In the genomic region with DNA sequence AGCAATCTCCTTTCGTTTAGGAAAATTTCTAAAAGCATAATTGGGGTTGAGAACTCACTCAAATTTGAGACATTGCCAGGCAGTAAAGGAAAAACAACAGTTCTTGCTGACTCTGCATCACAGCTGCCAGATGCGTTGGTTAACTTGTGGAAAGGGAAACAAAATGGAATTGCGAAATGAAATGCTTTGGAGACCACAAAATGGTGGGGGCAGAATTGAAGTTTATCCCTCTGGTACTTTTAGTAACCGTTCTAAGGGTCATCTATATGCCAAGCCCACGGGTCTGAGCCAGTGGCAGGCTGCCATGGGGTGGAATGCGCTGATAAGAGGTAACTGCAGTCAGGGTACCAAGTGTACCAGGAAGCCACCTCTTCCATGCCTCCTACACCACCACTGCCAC, we compare ENCODE assay signal across 8 cellular contexts. TPM values are rescaled to one million over a fixed set of nuclear protein-coding genes. Genes with fewer than 3 reads are reported as not detected.
A peak's percentile ranks its signal among the peaks of the same experiment; 100 is the strongest.
DNase-seq lines count a peak whose midpoint lies in the region; ATAC-seq and TF ChIP-seq lines count a peak whose summit lies in the region.

No MANE protein-coding gene starts in this region.

- H3K9me2 ChIP-seq in hepatocyte (replicated peaks; ENCODE audit: insufficient read depth): no peaks in the 10 kb centered on the region

- H3K4me3 ChIP-seq in ascending aorta: no peak overlapping the region
- H3K4me3 ChIP-seq in hepatocyte: no peak overlapping the region

- TF ChIP-seq CTCF in ascending aorta (IDR thresholded peaks at IDR 0.05) (no peak), hepatocyte (IDR thresholded peaks at IDR 0.05; ENCODE audit: poor library complexity) (no peak)

- peak overlapping the region; percentile 37 to 56 for H3K27ac ChIP-seq in ascending aorta
- H3K27ac ChIP-seq in hepatocyte: peak overlapping the region; percentile 77

- H3K4me1 ChIP-seq in ascending aorta (peaks cover 3 to 13% of the 10 kb centered on the region in 2 donors), hepatocyte (ENCODE audit: insufficient read depth) (peaks cover 28% of the 10 kb centered on the region)

- H2AFZ ChIP-seq in hepatocyte: peak overlapping the region; percentile 7

- H3K36me3 ChIP-seq in ascending aorta (no peaks in the 10 kb centered on the region), hepatocyte (replicated peaks; ENCODE audit: insufficient read depth, low read depth) (no peaks in the 10 kb centered on the region)

- no peaks in the 10 kb centered on the region for H3K27me3 ChIP-seq in ascending aorta
- no peaks in the 10 kb centered on the region for H3K27me3 ChIP-seq in hepatocyte

- H3K9me3 ChIP-seq in ascending aorta: no peaks in the 10 kb centered on the region
- H3K9me3 ChIP-seq in hepatocyte (ENCODE audit: low read depth): no peaks in the 10 kb centered on the region

- H3K4me3 Mint-ChIP-seq in stimulated activated memory B cell treated with anti-CD40 and anti-IgM and Interleukin-4, amounts not matched to agents 10 μg/mL and 1 μg/mL and 100 μg/mL, for 72 hours: no peak overlapping the region

- intact Hi-C loops in ascending aorta (cut with DNase I): no loop called here

- peaks cover 12% of the 10 kb centered on the region for H3K27me3 Mint-ChIP-seq in stimulated activated memory B cell treated with anti-CD40 and anti-IgM and Interleukin-4, amounts not matched to agents 10 μg/mL and 1 μg/mL and 100 μg/mL, for 72 hours

- H3K27ac Mint-ChIP-seq in stimulated activated memory B cell treated with anti-CD40 and anti-IgM and Interleukin-4, amounts not matched to agents 10 μg/mL and 1 μg/mL and 100 μg/mL, for 72 hours: no peak overlapping the region

- peak overlapping the region; percentile 38 for H3K4me2 ChIP-seq in hepatocyte

- no peaks in the 10 kb centered on the region for H4K20me1 ChIP-seq in hepatocyte (ENCODE audit: insufficient read depth, poor library complexity, severe bottlenecking)

- peak; percentile 24 for ATAC-seq in stimulated activated memory B cell treated with anti-CD40 and anti-IgM and Interleukin-4, amounts not matched to agents 10 μg/mL and 1 μg/mL and 100 μg/mL, for 72 hours
- ATAC-seq in esophagus mucosa: no peak

- H3K9me3 Mint-ChIP-seq in stimulated activated memory B cell treated with anti-CD40 and anti-IgM and Interleukin-4, amounts not matched to agents 10 μg/mL and 1 μg/mL and 100 μg/mL, for 72 hours: peaks cover 3% of the 10 kb centered on the region

- DNase-seq in HCEC 1CT: peak; percentile 58
- DNase-seq in ascending aorta (ENCODE audit: low spot score in 2 of 2): peak in 1 of 2 donors; percentile 75
- DNase-seq in hepatocyte (ENCODE audit: low spot score): peak; percentile 66
- no peak for DNase-seq in SHP77 (lab: John Stamatoyannopoulos, UW)
- DNase-seq in activated CD4-positive, CD25-positive, alpha-beta regulatory T cell treated with anti-CD3 and anti-CD28 coated beads, Interleukin-2, amount 50 U/mL, for 72 hours: no peak
- DNase-seq in NCI-H1436 (lab: John Stamatoyannopoulos, UW): no peak

- no peaks in the 10 kb centered on the region for H3K79me2 ChIP-seq in hepatocyte

- 51% methylated on average over 6 of the region's 6 CpGs for WGBS in hepatocyte (ENCODE audit: low lambda C conversion rate, missing lambda C conversion rate)

- no peaks in the 10 kb centered on the region for H3K36me3 Mint-ChIP-seq in stimulated activated memory B cell treated with anti-CD40 and anti-IgM and Interleukin-4, amounts not matched to agents 10 μg/mL and 1 μg/mL and 100 μg/mL, for 72 hours

- no peaks in the 10 kb centered on the region for H3K4me1 Mint-ChIP-seq in stimulated activated memory B cell treated with anti-CD40 and anti-IgM and Interleukin-4, amounts not matched to agents 10 μg/mL and 1 μg/mL and 100 μg/mL, for 72 hours

RNA-seq across cellular contexts. Expression of gene SELENOP, which starts 28.6 kb away (rescaled TPM):
- total RNA-seq in ascending aorta: 119 TPM
- total RNA-seq in hepatocyte: 5,946 and 6,524 TPM in 2 replicates
- 2,543 and 3,137 TPM in 2 replicates for polyA plus RNA-seq in hepatocyte
- total RNA-seq in esophagus mucosa: 95.9 TPM

Comparison
In these comparisons a context has a peak if more than half of its experiments do, and no peak if none do; other contexts are left out.
1. DNase-seq: peak in HCEC 1CT (single experiment) and hepatocyte (single experiment); none in SHP77 (0 of 2), activated CD4-positive, CD25-positive, alpha-beta regulatory T cell treated with anti-CD3 and anti-CD28 coated beads, Interleukin-2, amount 50 U/mL, for 72 hours (single experiment) and NCI-H1436 (single experiment).
2. RNA of gene SELENOP, which starts 28.6 kb away (total RNA-seq): 5,946 to 6,524 TPM in hepatocyte; 119 TPM in ascending aorta (single experiment) and 95.9 TPM in esophagus mucosa (single experiment); every median in the first group is over 10 times any median in the second.